In the genomic region with DNA sequence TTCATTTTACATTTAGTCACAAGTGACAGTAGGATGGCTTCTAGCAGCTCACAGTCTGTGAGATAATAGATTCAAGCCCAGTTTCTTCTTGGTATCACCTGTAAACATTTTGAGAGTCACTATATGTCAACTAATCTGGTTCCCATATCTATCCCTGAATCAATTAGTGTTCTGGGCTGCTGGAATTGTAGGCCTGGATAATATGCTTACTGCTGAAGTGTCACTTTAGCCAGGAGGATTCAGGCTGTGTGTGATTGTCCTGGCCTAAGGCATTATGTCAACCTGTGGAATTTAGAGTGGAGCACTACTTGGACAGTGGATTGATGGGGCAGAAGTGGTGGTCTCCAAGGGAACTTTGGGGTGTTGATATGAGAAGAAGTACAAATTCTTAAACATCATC, we compare ENCODE assay signal across 15 cellular contexts.
DNase-seq lines count a peak whose midpoint lies in the region; FAIRE-seq and TF ChIP-seq lines count a peak whose summit lies in the region.
"Had no signal": no experiment of that assay in that cellular context is flagged by ENCODE, and none has a peak within 500 bp of the region (broad histone marks: within the 10 kb centered on the region; RNA-seq: fewer than 3 reads in every experiment).

No MANE protein-coding gene starts in this region.

- no peaks in the 10 kb centered on the region for H3K36me3 ChIP-seq in GM23248 (ENCODE audit: low read depth)
- no peaks in the 10 kb centered on the region; the same call in 1 of the 2 replicates for H3K36me3 ChIP-seq in SJSA1
- H3K36me3 ChIP-seq in endothelial cell of umbilical vein (ENCODE audit: control insufficient read depth in 2 of 2, extremely low read depth in 1 of 2, insufficient read depth in 2 of 2, low read length in 2 of 2): no peaks in the 10 kb centered on the region
- H3K36me3 ChIP-seq in trophoblast cell (ENCODE audit: control insufficient read depth in 1 of 2, insufficient read depth in 2 of 2, low read length in 2 of 2): no peaks in the 10 kb centered on the region

- H3K4me2 ChIP-seq in GM23248 (ENCODE audit: unreplicated experiment) (peak overlapping the region; percentile 52), endothelial cell of umbilical vein (ENCODE audit: insufficient read depth, low read length) (no peak overlapping the region), trophoblast cell (ENCODE audit: low read length) (no peak overlapping the region)

- H4K8ac ChIP-seq in trophoblast cell (ENCODE audit: low read depth, low read length): no peak overlapping the region

- no peaks in the 10 kb centered on the region; the same call in 1 of the 2 replicates for H3K9me2 ChIP-seq in GM23248 (ENCODE audit: insufficient read depth)

- H3K9me1 ChIP-seq in endothelial cell of umbilical vein (replicated peaks; ENCODE audit: control insufficient read depth, extremely low read depth, insufficient read depth, low read length): no peaks in the 10 kb centered on the region

- H3K14ac ChIP-seq in trophoblast cell (ENCODE audit: low read length): no peak overlapping the region

- H3K79me1 ChIP-seq in trophoblast cell (ENCODE audit: low read length): peaks cover 2% of the 10 kb centered on the region

- H3K79me2 ChIP-seq in GM23248 (ENCODE audit: insufficient read depth): no peaks in the 10 kb centered on the region
- H3K79me2 ChIP-seq in endothelial cell of umbilical vein (ENCODE audit: control insufficient read depth, insufficient read depth, low read length): no peaks in the 10 kb centered on the region
- H3K79me2 ChIP-seq in trophoblast cell (ENCODE audit: control insufficient read depth, insufficient read depth, low read length, poor library complexity): no peaks in the 10 kb centered on the region

- H3K23ac ChIP-seq in trophoblast cell (ENCODE audit: low read length): no peak overlapping the region

- H3K9ac ChIP-seq in GM23248: no peak overlapping the region
- no peak overlapping the region for H3K9ac ChIP-seq in endothelial cell of umbilical vein (replicated peaks; ENCODE audit: extremely low read depth, insufficient read depth, low read length)
- no peak overlapping the region for H3K9ac ChIP-seq in trophoblast cell (ENCODE audit: low read length)

- H3K9me3 ChIP-seq in GM23248 (ENCODE audit: low read depth) (no peaks in the 10 kb centered on the region), SJSA1 (replicated peaks) (no peaks in the 10 kb centered on the region), endothelial cell of umbilical vein (replicated peaks; ENCODE audit: control insufficient read depth, insufficient read depth, low read length) (no peaks in the 10 kb centered on the region), trophoblast cell (ENCODE audit: insufficient read depth, low read depth, low read length) (no peaks in the 10 kb centered on the region)

- H4K20me1 ChIP-seq in GM23248 (ENCODE audit: insufficient read depth) (no peaks in the 10 kb centered on the region), endothelial cell of umbilical vein (replicated peaks; ENCODE audit: control insufficient read depth, extremely low read depth, insufficient read depth, low read length) (no peaks in the 10 kb centered on the region)

- H2BK5ac ChIP-seq in trophoblast cell (ENCODE audit: low read depth, low read length, poor library complexity): no peak overlapping the region

- H3K27me3 ChIP-seq in GM23248 (replicated peaks; ENCODE audit: insufficient read depth) (no peaks in the 10 kb centered on the region), SJSA1 (replicated peaks) (no peaks in the 10 kb centered on the region), endothelial cell of umbilical vein (ENCODE audit: control insufficient read depth in 2 of 2, insufficient read depth in 2 of 2, low read length in 2 of 2) (no peaks in the 10 kb centered on the region), trophoblast cell (ENCODE audit: insufficient read depth, low read length) (no peaks in the 10 kb centered on the region)

- peak overlapping the region; percentile 2 for H3K27ac ChIP-seq in GM23248
- H3K27ac ChIP-seq in SJSA1: peak overlapping the region; percentile 30
- no peak overlapping the region for H3K27ac ChIP-seq in endothelial cell of umbilical vein (ENCODE audit: insufficient read depth, low read depth, low read length)
- peak overlapping the region; percentile 64 for H3K27ac ChIP-seq in trophoblast cell (ENCODE audit: low read depth, low read length)
- no peak overlapping the region for H3K27ac ChIP-seq in substantia nigra (ENCODE audit: low read depth, low read length, poor library complexity, severe bottlenecking)

- DNase-seq in GM23248: no peak
- no peak for DNase-seq in SJSA1 (ENCODE audit: low read depth in 1 of 2, low spot score in 2 of 2)
- peak; percentile 9 for DNase-seq in endothelial cell of umbilical vein (ENCODE audit: low read depth, low spot score)
- no peak for DNase-seq in trophoblast cell
- DNase-seq in substantia nigra (lab: John Stamatoyannopoulos, UW): no peak
- no peak for DNase-seq in D341Med (ENCODE audit: low spot score)
- no peak for DNase-seq in A172 (ENCODE audit: low spot score)
- DNase-seq: DMS 273 treated with DMSO at 0.1 percent for 48 hours, GF-D8, NCI-H1092 treated with DMSO at 0.1 percent for 48 hours, NCI-H146, NCI-H2029 treated with DMSO at 0.1 percent for 48 hours, SIG-M5 had no signal

- no peak for TF ChIP-seq POLR2A in endothelial cell of umbilical vein (IDR thresholded peaks at IDR 0.05; ENCODE audit: low read depth, low read length)

- H4K91ac ChIP-seq in trophoblast cell (ENCODE audit: low read depth, low read length): no peak overlapping the region

- no peak for FAIRE-seq in endothelial cell of umbilical vein (lab: Jason Lieb, UNC)
- FAIRE-seq: K562, RCC 7860 had no signal

- no peak overlapping the region for H2BK12ac ChIP-seq in trophoblast cell (ENCODE audit: low read length)

- POLR2A ChIA-PET in endothelial cell of umbilical vein (lab: Charles Lee): no interaction called here

- peak overlapping the region; percentile 18 for H2AFZ ChIP-seq in GM23248
- H2AFZ ChIP-seq in endothelial cell of umbilical vein (ENCODE audit: low read depth, low read length): no peak overlapping the region
- no peak overlapping the region for H2AFZ ChIP-seq in trophoblast cell (ENCODE audit: insufficient read depth, low read length, poor library complexity)

- H4K12ac ChIP-seq in trophoblast cell (ENCODE audit: low read depth, low read length): no peak overlapping the region

- H3K4me1 ChIP-seq in GM23248 (ENCODE audit: insufficient read depth) (peaks cover 16% of the 10 kb centered on the region), SJSA1 (replicated peaks) (peaks cover 14% of the 10 kb centered on the region), endothelial cell of umbilical vein (ENCODE audit: control insufficient read depth, extremely low read depth, insufficient read depth, low read length) (peaks cover 18% of the 10 kb centered on the region), trophoblast cell (ENCODE audit: control insufficient read depth in 1 of 2, insufficient read depth in 2 of 2, low read length in 2 of 2) (peaks cover 0 to 2% of the 10 kb centered on the region in 2 experiments)

- H3K4me3 ChIP-seq in GM23248 (no peak overlapping the region), SJSA1 (no peak overlapping the region), endothelial cell of umbilical vein (replicated peaks in 1 of 3; ENCODE audit: insufficient read depth in 1 of 3, low read depth in 1 of 3, low read length in 3 of 3) (no peak overlapping the region), trophoblast cell (ENCODE audit: low read depth, low read length) (no peak overlapping the region)
- H3K4me3 ChIP-seq: K562 had no signal

- TF ChIP-seq CTCF in endothelial cell of umbilical vein (IDR thresholded peaks at IDR 0.05; ENCODE audit: extremely low read depth in 1 of 2, insufficient read depth in 1 of 2, low read depth in 1 of 2, low read length in 2 of 2): no peak

- H3F3A ChIP-seq in GM23248 (ENCODE audit: insufficient read depth): peaks cover 14% of the 10 kb centered on the region

- CTCF ChIA-PET in endothelial cell of umbilical vein (lab: Charles Lee): no interaction called here

- no peak overlapping the region for H2AK5ac ChIP-seq in trophoblast cell (ENCODE audit: low read length)

- dilution Hi-C loops in endothelial cell of umbilical vein (cut with MboI; ENCODE audit: extremely low pct_ligation_motif_present, low sequenced_read_pairs): no loop called here

- H3K18ac ChIP-seq in trophoblast cell (ENCODE audit: low read length): no peak overlapping the region

- H2BK120ac ChIP-seq in trophoblast cell (ENCODE audit: insufficient read depth, low read length, poor library complexity): no peak overlapping the region

- intact Hi-C loops in endothelial cell of umbilical vein (cut with micrococcal nuclease): loop anchor here (5.0 to 10.0 kb wide), 2 partner anchors 399 to 476 kb away; no protein-coding TSS in a partner anchor

- H3K4ac ChIP-seq in trophoblast cell (ENCODE audit: low read depth, low read length): no peak overlapping the region

- no TSS peak for BruUV-seq in endothelial cell of umbilical vein (replicated peaks; lab: Mats Ljungman, UMichigan)

- in situ Hi-C loops in GM23248 (cut with MboI): no loop called here

TF ChIP-seq in endothelial cell of umbilical vein, 7 proteins besides CTCF, POLR2A, EP300 and RAD21:
- TF ChIP-seq GATA2 (IDR thresholded peaks at IDR 0.05; ENCODE audit: insufficient read depth, insufficient read length, low read depth, low read length): no peak
- TF ChIP-seq FOS (IDR thresholded peaks at IDR 0.05; ENCODE audit: borderline replicate concordance, insufficient read depth, low read length): no peak
- no peak for TF ChIP-seq MYC (IDR thresholded peaks at IDR 0.05; ENCODE audit: low read depth, low read length)
- TF ChIP-seq EZH2 (IDR thresholded peaks at IDR 0.05; ENCODE audit: borderline replicate concordance, low read depth, low read length, severe bottlenecking): no peak
- TF ChIP-seq JUN (IDR thresholded peaks at IDR 0.05; ENCODE audit: borderline replicate concordance, insufficient read depth, insufficient read length, low read depth): no peak
- no peak for TF ChIP-seq POLR2AphosphoS5 (IDR thresholded peaks at IDR 0.05; ENCODE audit: insufficient read depth, low read depth, low read length)
- TF ChIP-seq, protein P1, sequence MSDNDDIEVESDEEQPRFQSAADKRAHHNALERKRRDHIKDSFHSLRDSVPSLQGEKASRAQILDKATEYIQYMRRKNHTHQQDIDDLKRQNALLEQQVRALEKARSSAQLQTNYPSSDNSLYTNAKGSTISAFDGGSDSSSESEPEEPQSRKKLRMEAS (IDR thresholded peaks at IDR 0.05; ENCODE audit: insufficient read depth, insufficient read length): no peak

Comparison
In these comparisons a context has a peak if more than half of its experiments do, and no peak if none do; other contexts are left out.
1. H3K27ac ChIP-seq: peak in GM23248 (single experiment), SJSA1 (single experiment) and trophoblast cell (single experiment); none in endothelial cell of umbilical vein (single experiment) and substantia nigra (single experiment).